ENCODE assay signal across 14 cellular contexts in genomic region chr17:3918372-3919122, GRCh38. TPM values are rescaled to one million over a fixed set of nuclear protein-coding genes. Genes with fewer than 3 reads are reported as not detected.
A peak's percentile ranks its signal among the peaks of the same experiment; 100 is the strongest.
DNase-seq lines count a peak whose midpoint lies in the region; FAIRE-seq and TF ChIP-seq lines count a peak whose summit lies in the region.
"Had no signal": no experiment of that assay in that cellular context is flagged by ENCODE, and none has a peak within 500 bp of the region (broad histone marks: within the 10 kb centered on the region; RNA-seq: fewer than 3 reads in every experiment).

No MANE protein-coding gene starts in this region.

- peaks cover 12% of the 10 kb centered on the region for H3K4me1 ChIP-seq in MM.1S (ENCODE audit: low read length)
- H3K4me1 ChIP-seq in left ventricle myocardium inferior, result peaks cover 36% of the 10 kb centered on the region
- peaks cover 3 to 8% of the 10 kb centered on the region in 2 donors for H3K4me1 ChIP-seq in small intestine (ENCODE audit: control insufficient read depth in 2 of 2, insufficient read depth in 1 of 2, low read depth in 1 of 2, low read length in 1 of 2)

- peaks cover 27% of the 10 kb centered on the region for H3K79me2 ChIP-seq in MM.1S (ENCODE audit: low read length)

- WGBS in small intestine, 3 donors, result 35 to 64% (median 44%) methylated on average over 8 of the region's 8 CpGs

- no peaks in the 10 kb centered on the region for H3K9me2 ChIP-seq in MM.1S (replicated peaks; ENCODE audit: insufficient read depth, low read length)

- H3K27me3 ChIP-seq in MM.1S (replicated peaks; ENCODE audit: insufficient read depth, low read length) (no peaks in the 10 kb centered on the region), left ventricle myocardium inferior (ENCODE audit: low read depth) (no peaks in the 10 kb centered on the region), small intestine (ENCODE audit: control insufficient read depth in 2 of 2, insufficient read depth in 2 of 2, low read length in 2 of 2) (no peaks in the 10 kb centered on the region)
- H3K27me3 ChIP-seq: adrenal gland had no signal

- no peak overlapping the region for H3K9ac ChIP-seq in MM.1S (ENCODE audit: low read length)
- H3K9ac ChIP-seq: KMS-11 had no signal

- H3K4me2 ChIP-seq in MM.1S (ENCODE audit: low read depth, low read length), result no peak overlapping the region
- H3K4me2 ChIP-seq: KMS-11, PC-9 had no signal

- H3K4me3 ChIP-seq in MM.1S (ENCODE audit: low read length) (no peak overlapping the region), left ventricle myocardium inferior (no peak overlapping the region), small intestine (ENCODE audit: low read depth in 1 of 2, low read length in 2 of 2) (no peak overlapping the region)
- H3K4me3 ChIP-seq: adrenal gland, GM12878, PC-9 had no signal

- intact Hi-C loops in left ventricle myocardium inferior (cut with micrococcal nuclease) (no loop called here), head of caudate nucleus (cut with DNase I) (loop anchor here (10.0 kb wide), 1 partner anchor 86 kb away; no protein-coding TSS in a partner anchor)

- peaks cover 25% of the 10 kb centered on the region for H3F3A ChIP-seq in MM.1S (ENCODE audit: insufficient read depth, low read length)

- DNase-seq in DMS53 (lab: John Stamatoyannopoulos, UW) (peak; percentile 37), DMS53 treated with DMSO at 0.1 percent for 48 hours (lab: John Stamatoyannopoulos, UW; ENCODE audit: unreplicated experiment) (no peak), MM.1S (no peak), left ventricle myocardium inferior (no peak), small intestine (peak; percentile 21), head of caudate nucleus (no peak), NCI-H2227 (lab: John Stamatoyannopoulos, UW; ENCODE audit: unreplicated experiment) (no peak)
- DNase-seq in stimulated activated CD4-positive, alpha-beta T cell treated with anti-CD3 and anti-CD28 coated beads, Interleukin-2, amount 100 ng/mL, for 24 hours, result no peak
- DNase-seq: PC-9; stimulated activated CD4-positive, alpha-beta T cell treated with anti-CD3 and anti-CD28 coated beads, Interleukin-4, amount 100 ng/mL, for 1 hour; T1000 had no signal

- TF ChIP-seq CTCF in MM.1S (IDR thresholded peaks at IDR 0.05; ENCODE audit: low read length) (no peak), left ventricle myocardium inferior (IDR thresholded peaks at IDR 0.05; ENCODE audit: borderline replicate concordance) (no peak)

- H2AFZ ChIP-seq in MM.1S (ENCODE audit: low read length), result no peak overlapping the region
- H2AFZ ChIP-seq: PC-9 had no signal

- H3K9me3 ChIP-seq in MM.1S (replicated peaks; ENCODE audit: insufficient read depth, low read length), result no peaks in the 10 kb centered on the region
- H3K9me3 ChIP-seq in left ventricle myocardium inferior (replicated peaks), result no peaks in the 10 kb centered on the region
- H3K9me3 ChIP-seq in small intestine (ENCODE audit: control insufficient read depth, low read depth), result no peaks in the 10 kb centered on the region
- H3K9me3 ChIP-seq: adrenal gland had no signal

- peak overlapping the region; percentile 26; the same call in 1 of the 2 replicates for H3K27ac ChIP-seq in MM.1S (ENCODE audit: low read length)
- peak overlapping the region; percentile 72 for H3K27ac ChIP-seq in left ventricle myocardium inferior (replicated peaks)
- H3K27ac ChIP-seq in small intestine (ENCODE audit: low read depth in 1 of 2, low read length in 1 of 2), result peak overlapping the region in 1 of 2 donors; percentile 70
- H3K27ac ChIP-seq: KMS-11, PC-9 had no signal

- H3K36me3 ChIP-seq in MM.1S (replicated peaks; ENCODE audit: insufficient read depth, low read length), result no peaks in the 10 kb centered on the region
- no peaks in the 10 kb centered on the region for H3K36me3 ChIP-seq in left ventricle myocardium inferior
- no peaks in the 10 kb centered on the region for H3K36me3 ChIP-seq in small intestine (ENCODE audit: control insufficient read depth in 2 of 2, insufficient read depth in 2 of 2, low read length in 2 of 2)
- H3K36me3 ChIP-seq: adrenal gland had no signal

- H4K20me1 ChIP-seq in MM.1S (ENCODE audit: insufficient read depth, low read length), result no peaks in the 10 kb centered on the region

- FAIRE-seq in small intestine (lab: Jason Lieb, UNC), result no peak
- FAIRE-seq: GM12878 had no signal

RNA-seq across cellular contexts. Expression of gene P2RX1, which starts 2.3 kb away (rescaled TPM):
- 0.55 TPM for total RNA-seq in left ventricle myocardium inferior
- polyA plus RNA-seq in small intestine, result 1 to 10 TPM in 2 of 3 donors, not detected in 1; 2.2 to 3.2 TPM
- total RNA-seq: PC-9 had no signal

RNA-seq across cellular contexts. Expression of gene CAMKK1, which starts 25.7 kb away (rescaled TPM):
- total RNA-seq in left ventricle myocardium inferior, result 5.5 TPM
- polyA plus RNA-seq in small intestine, result 1 to 10 TPM in 2 of 3 donors, under 1 TPM in 1; 0.22 to 3.9 (median 2.4) TPM

RNA-seq across cellular contexts. Expression of gene ATP2A3, which starts 45.7 kb away (rescaled TPM):
- 8.6 TPM for total RNA-seq in left ventricle myocardium inferior
- 10 to 100 TPM in 2 of 3 donors, 1 to 10 TPM in 1; 5.8 to 30.6 (median 18.1) TPM for polyA plus RNA-seq in small intestine

Comparison
In these comparisons a context has a peak if more than half of its experiments do, and no peak if none do; other contexts are left out.
1. DNase-seq: peak in DMS53 (single experiment) and small intestine (single experiment); none in DMS53 treated with DMSO at 0.1 percent for 48 hours (single experiment), MM.1S (single experiment), left ventricle myocardium inferior (single experiment), stimulated activated CD4-positive, alpha-beta T cell treated with anti-CD3 and anti-CD28 coated beads, Interleukin-2, amount 100 ng/mL, for 24 hours (0 of 2), head of caudate nucleus (0 of 42) and NCI-H2227 (single experiment).